ENCODE assay signal across 8 cellular contexts in the genomic region with DNA sequence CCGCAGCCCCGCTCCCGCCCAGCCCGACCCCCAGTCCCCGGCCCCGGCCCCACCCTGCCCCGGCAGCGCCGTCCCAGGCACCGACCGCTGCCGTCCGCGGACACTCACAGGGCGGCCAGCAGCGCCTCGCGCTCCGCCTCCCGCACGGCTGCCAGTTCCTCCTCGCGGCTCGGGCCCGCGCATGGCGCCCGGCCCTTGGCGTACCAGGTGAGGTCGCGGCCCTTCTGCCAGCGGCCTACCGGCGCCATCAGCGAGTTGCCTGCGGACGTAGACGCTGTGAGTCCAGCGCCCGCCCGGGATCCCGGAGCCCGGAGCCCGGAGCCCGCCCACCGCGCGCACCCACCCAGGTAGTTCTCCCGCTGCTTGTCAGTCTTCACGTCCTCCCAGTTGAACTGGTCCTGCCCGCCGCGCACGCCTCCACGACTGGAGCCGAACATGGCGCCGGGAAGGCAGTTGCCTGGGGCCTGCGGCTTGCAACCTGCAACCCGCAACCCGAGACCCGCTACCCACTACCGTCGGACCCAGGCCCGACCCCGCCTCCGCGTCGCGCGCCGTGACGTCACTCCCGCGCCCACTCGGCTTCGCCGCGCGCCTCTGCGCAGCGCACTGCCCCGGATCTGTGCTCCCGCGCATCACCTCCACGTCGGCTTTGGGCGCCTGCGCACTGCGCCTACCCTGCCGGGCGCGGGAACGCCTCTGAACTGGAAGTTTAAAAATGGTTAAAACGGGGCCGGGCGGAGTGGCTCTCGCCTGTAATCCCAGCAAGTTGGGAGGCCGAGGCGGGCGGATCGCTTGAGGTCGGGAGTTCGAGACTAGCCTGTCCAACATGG. TPM values are rescaled to one million over a fixed set of nuclear protein-coding genes. Genes with fewer than 3 reads are reported as not detected.
DNase-seq lines count a peak whose midpoint lies in the region; ATAC-seq, FAIRE-seq and TF ChIP-seq lines count a peak whose summit lies in the region.

A gene (minus strand): TSS at position 535 of the 830 bp plus-strand sequence. CDS start 98 bp downstream, at position 437.

- WGBS in psoas muscle, 3 donors: 0 to 1% (median 0%) methylated on average over 81 to 104 of the region's 104 CpGs

- no peaks in the 10 kb centered on the region for H3K9me3 ChIP-seq in psoas muscle

- no peaks in the 10 kb centered on the region for H3K27me3 ChIP-seq in psoas muscle (ENCODE audit: insufficient read depth in 3 of 3, low read length in 2 of 3)

- peak; percentile 8 for DNase-seq in NCI-H187 treated with DMSO at 0.1 percent for 48 hours (lab: John Stamatoyannopoulos, UW)
- peak; percentile 89 to 96 (median 92) for DNase-seq in T-helper 2 cell
- peak in 55 of 56 donors; percentile 28 to 94 (median 82) for DNase-seq in amygdala (lab: John Stamatoyannopoulos, UW)
- peak; percentile 97 for DNase-seq in left ventricle myocardium superior
- DNase-seq in psoas muscle: peak; percentile 95 to 97
- peak; percentile 97 for DNase-seq in urothelium cell line (ENCODE audit: low spot score)

- peak; percentile 91 for FAIRE-seq in urothelium cell line (lab: Jason Lieb, UNC)

- H3K4me1 ChIP-seq in psoas muscle: peaks cover 23% of the 10 kb centered on the region

- ATAC-seq in GM18505 (IDR thresholded peaks at IDR 0.05; ENCODE audit: unreplicated experiment) (peak; percentile 73), HG02970 (IDR thresholded peaks at IDR 0.05; ENCODE audit: low FRiP score, unreplicated experiment) (peak; percentile 66), left ventricle myocardium superior (peak; percentile 88), psoas muscle (peak; percentile 85 to 91 (median 86))

- peaks cover 0 to 54% of the 10 kb centered on the region in 2 donors for H3K36me3 ChIP-seq in psoas muscle (ENCODE audit: insufficient read depth in 1 of 2, low read depth in 1 of 2)

- peak within 1 kb of the TSS; percentile 82 for H3K4me3 ChIP-seq in psoas muscle

- H3K27ac ChIP-seq in psoas muscle: peak within 1 kb of the TSS; percentile 85

- intact Hi-C loops in left ventricle myocardium superior (cut with micrococcal nuclease) (no loop called here), psoas muscle (cut with DNase I) (loop anchor here in 1 of 2 donors (2.0 kb wide), 1 partner anchor 18 kb away; no protein-coding TSS in a partner anchor)

- TF ChIP-seq POLR2A in GM18505 (IDR thresholded peaks at IDR 0.05; ENCODE audit: borderline replicate concordance, extremely low read depth, insufficient read depth, insufficient read length): peak; percentile 49

- no peak for TF ChIP-seq CTCF in psoas muscle (IDR thresholded peaks at IDR 0.05)

RNA-seq across cellular contexts. Expression of the gene that starts here (rescaled TPM):
- total RNA-seq in left ventricle myocardium superior (10.5 TPM), psoas muscle (1 to 10 TPM; 3.6 to 6.5 (median 5.1) TPM)
- polyA plus RNA-seq in psoas muscle: 1 to 10 TPM; 5.7 to 8.2 (median 7.8) TPM

Comparison
In these comparisons a context has a peak if more than half of its experiments do, and no peak if none do; other contexts are left out.
1. Peak in every context shown above with its lines: DNase-seq, ATAC-seq, H3K4me3 ChIP-seq and H3K27ac ChIP-seq.
2. DNase-seq: peak in every context shown above with its lines; median percentile 97 in left ventricle myocardium superior; 97 in urothelium cell line; 96 in psoas muscle; 92 in T-helper 2 cell; 82 in amygdala; 8 in NCI-H187 treated with DMSO at 0.1 percent for 48 hours.